Comparison of ENCODE assay signal across 16 cellular contexts in the genomic region with DNA sequence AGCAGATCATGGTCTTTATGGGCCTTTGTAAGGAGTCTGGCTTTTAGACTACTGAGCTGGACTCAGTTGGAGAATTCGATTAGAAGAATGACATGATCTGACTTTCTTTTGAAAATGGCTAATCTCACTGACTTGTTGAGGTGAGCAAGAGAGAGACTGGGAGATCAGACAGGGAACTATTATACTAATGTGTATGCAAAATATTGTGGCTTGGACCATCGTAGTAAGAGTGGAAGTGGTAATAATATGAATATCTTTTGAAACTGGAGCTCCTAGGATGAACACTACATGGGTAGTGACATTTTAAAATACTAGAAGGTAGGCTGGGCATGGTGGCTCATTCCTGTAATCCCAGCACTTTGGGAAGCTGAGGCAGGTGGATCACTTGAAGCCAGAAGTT. TPM values are rescaled to one million over a fixed set of nuclear protein-coding genes. Genes with fewer than 3 reads are reported as not detected.
A peak's percentile ranks its signal among the peaks of the same experiment; 100 is the strongest.
DNase-seq lines count a peak whose midpoint lies in the region; ATAC-seq and TF ChIP-seq lines count a peak whose summit lies in the region.
"Had no signal": no experiment of that assay in that cellular context is flagged by ENCODE, and none has a peak within 500 bp of the region (broad histone marks: within the 10 kb centered on the region; RNA-seq: fewer than 3 reads in every experiment).

No MANE protein-coding gene starts in this region.

- no peak for TF ChIP-seq POLR2A in transverse colon (IDR thresholded peaks at IDR 0.05)

- no peaks in the 10 kb centered on the region for H3K27me3 ChIP-seq in transverse colon

- H3K27ac ChIP-seq in transverse colon, result peak overlapping the region in 3 of 4 donors; percentile 18 to 51 (median 23)

- DNase-seq in activated CD8-positive, alpha-beta T cell treated with anti-CD3 and anti-CD28 coated beads for 36 hours, result no peak
- no peak for DNase-seq in activated CD8-positive, alpha-beta T cell treated with anti-CD3 and anti-CD28 coated beads, Interleukin-2, amount 10 ng/mL, durations not matched to agents 7 days and 5 days
- DNase-seq in T-helper 17 cell, result no peak
- no peak for DNase-seq in memory B cell (ENCODE audit: low spot score in 2 of 2)
- DNase-seq in transverse colon, result no peak
- no peak for DNase-seq in NCI-H2081 treated with DMSO at 0.1 percent for 48 hours (lab: John Stamatoyannopoulos, UW)
- DNase-seq in cerebellar nuclear complex (lab: John Stamatoyannopoulos, UW), result no peak
- DNase-seq: foreskin melanocyte, mesendoderm, NCI-H1694, NCI-H524 treated with DMSO at 0.1 percent for 48 hours, small intestine had no signal

- H3K9me3 ChIP-seq in T-helper 17 cell (ENCODE audit: control insufficient read depth, low read length, poor library complexity, severe bottlenecking) (no peaks in the 10 kb centered on the region), transverse colon (no peaks in the 10 kb centered on the region)

- ATAC-seq in activated CD8-positive, alpha-beta T cell treated with anti-CD3 and anti-CD28 coated beads for 36 hours, result peak; percentile 24
- no peak for ATAC-seq in activated CD8-positive, alpha-beta T cell treated with anti-CD3 and anti-CD28 coated beads, Interleukin-2, amount 10 ng/mL, durations not matched to agents 7 days and 5 days
- ATAC-seq in T-helper 17 cell (no peak), memory B cell (ENCODE audit: low read depth) (no peak), GM18519 (IDR thresholded peaks at IDR 0.05; ENCODE audit: low FRiP score, unreplicated experiment) (no peak)

- H3K4me1 ChIP-seq in transverse colon, result peaks cover 0 to 16% (median 3%) of the 10 kb centered on the region in 4 donors

- TF ChIP-seq CTCF in activated CD8-positive, alpha-beta T cell treated with anti-CD3 and anti-CD28 coated beads for 36 hours (IDR thresholded peaks at IDR 0.05), result no peak
- no peak for TF ChIP-seq CTCF in transverse colon (IDR thresholded peaks at IDR 0.05)

- no peak overlapping the region for H3K27ac Mint-ChIP-seq in activated CD8-positive, alpha-beta T cell treated with anti-CD3 and anti-CD28 coated beads for 36 hours
- no peak overlapping the region for H3K27ac Mint-ChIP-seq in activated CD8-positive, alpha-beta T cell treated with anti-CD3 and anti-CD28 coated beads, Interleukin-2, amount 10 ng/mL, durations not matched to agents 7 days and 5 days
- peak overlapping the region; percentile 0 for H3K27ac Mint-ChIP-seq in T-helper 17 cell
- peak overlapping the region; percentile 22 for H3K27ac Mint-ChIP-seq in memory B cell
- H3K27ac Mint-ChIP-seq: activated naive CD8-positive, alpha-beta T cell; stimulated activated naive CD8-positive, alpha-beta T cell treated with anti-CD3 and anti-CD28 coated beads, Interleukin-15, Interleukin-2, amounts not matched to agents 100 ng/mL and 50 ng/mL, for 24 hours had no signal

- H3K4me1 Mint-ChIP-seq in activated CD8-positive, alpha-beta T cell treated with anti-CD3 and anti-CD28 coated beads for 36 hours (ENCODE audit: low read depth), result peaks cover 31% of the 10 kb centered on the region
- H3K4me1 Mint-ChIP-seq in activated CD8-positive, alpha-beta T cell treated with anti-CD3 and anti-CD28 coated beads, Interleukin-2, amount 10 ng/mL, durations not matched to agents 7 days and 5 days (ENCODE audit: low read depth), result peaks cover 5% of the 10 kb centered on the region
- H3K4me1 Mint-ChIP-seq in T-helper 17 cell (peaks cover 14% of the 10 kb centered on the region), memory B cell (peaks cover 17% of the 10 kb centered on the region)

- no peak overlapping the region for H3K4me3 Mint-ChIP-seq in activated CD8-positive, alpha-beta T cell treated with anti-CD3 and anti-CD28 coated beads for 36 hours
- no peak overlapping the region for H3K4me3 Mint-ChIP-seq in activated CD8-positive, alpha-beta T cell treated with anti-CD3 and anti-CD28 coated beads, Interleukin-2, amount 10 ng/mL, durations not matched to agents 7 days and 5 days
- H3K4me3 Mint-ChIP-seq in T-helper 17 cell, result no peak overlapping the region
- no peak overlapping the region for H3K4me3 Mint-ChIP-seq in memory B cell
- H3K4me3 Mint-ChIP-seq: activated naive CD8-positive, alpha-beta T cell; central memory CD8-positive, alpha-beta T cell; stimulated activated naive CD8-positive, alpha-beta T cell treated with anti-CD3 and anti-CD28 coated beads, Interleukin-15, Interleukin-2, amounts not matched to agents 100 ng/mL and 50 ng/mL, for 24 hours had no signal

- peaks cover 0 to 6% (median 0%) of the 10 kb centered on the region in 4 donors for H3K36me3 ChIP-seq in transverse colon

- intact Hi-C loops in activated CD8-positive, alpha-beta T cell treated with anti-CD3 and anti-CD28 coated beads for 36 hours (cut with micrococcal nuclease), result no loop called here
- intact Hi-C loops in transverse colon (cut with DNase I; ENCODE audit: low total_unique reads), result no loop called here

- H3K4me3 ChIP-seq in transverse colon, result no peak overlapping the region

- TF ChIP-seq EP300 in transverse colon (IDR thresholded peaks at IDR 0.05; ENCODE audit: low read depth), result no peak

- no peaks in the 10 kb centered on the region for H3K27me3 Mint-ChIP-seq in activated CD8-positive, alpha-beta T cell treated with anti-CD3 and anti-CD28 coated beads for 36 hours
- H3K27me3 Mint-ChIP-seq in activated CD8-positive, alpha-beta T cell treated with anti-CD3 and anti-CD28 coated beads, Interleukin-2, amount 10 ng/mL, durations not matched to agents 7 days and 5 days (ENCODE audit: low read depth), result no peaks in the 10 kb centered on the region
- H3K27me3 Mint-ChIP-seq in T-helper 17 cell (no peaks in the 10 kb centered on the region), memory B cell (no peaks in the 10 kb centered on the region)
- H3K27me3 Mint-ChIP-seq: activated naive CD8-positive, alpha-beta T cell; central memory CD8-positive, alpha-beta T cell; stimulated activated naive CD8-positive, alpha-beta T cell treated with anti-CD3 and anti-CD28 coated beads, Interleukin-15, Interleukin-2, amounts not matched to agents 100 ng/mL and 50 ng/mL, for 24 hours had no signal

- CTCF ChIA-PET in activated CD8-positive, alpha-beta T cell treated with anti-CD3 and anti-CD28 coated beads for 36 hours (lab: Charles Lee), result interaction anchor here (1.2 to 1.9 kb wide), 5 partner anchors 9 to 171 kb away, joined by 3 to 5 read pairs (median 3); no protein-coding TSS in a partner anchor
- CTCF ChIA-PET in activated CD8-positive, alpha-beta T cell treated with anti-CD3 and anti-CD28 coated beads, Interleukin-2, amount 10 ng/mL, durations not matched to agents 7 days and 5 days (lab: Charles Lee), result interaction anchor here (1.0 to 1.7 kb wide), 2 partner anchors 30 to 171 kb away, joined by 3 read pairs; no protein-coding TSS in a partner anchor

- in situ Hi-C loops in transverse colon (cut with MboI; ENCODE audit: low pct_ligation_motif_present in 1 of 4, low pct_unique_long_range_greater_than_20kb in 1 of 4, low sequenced_read_pairs in 3 of 4), result no loop called here

- peaks cover 14% of the 10 kb centered on the region for H3K36me3 Mint-ChIP-seq in activated CD8-positive, alpha-beta T cell treated with anti-CD3 and anti-CD28 coated beads for 36 hours (ENCODE audit: low read depth)
- H3K36me3 Mint-ChIP-seq in activated CD8-positive, alpha-beta T cell treated with anti-CD3 and anti-CD28 coated beads, Interleukin-2, amount 10 ng/mL, durations not matched to agents 7 days and 5 days (ENCODE audit: low read depth), result peaks cover 4% of the 10 kb centered on the region
- peaks cover 2% of the 10 kb centered on the region for H3K36me3 Mint-ChIP-seq in T-helper 17 cell (ENCODE audit: low read depth)
- peaks cover 5% of the 10 kb centered on the region for H3K36me3 Mint-ChIP-seq in memory B cell

- WGBS in transverse colon (ENCODE audit: low coverage in 1 of 2), 2 donors, result 82 to 90% methylated on average over 2 of the region's 2 CpGs

- POLR2A ChIA-PET in activated CD8-positive, alpha-beta T cell treated with anti-CD3 and anti-CD28 coated beads for 36 hours (lab: Charles Lee), result no interaction called here
- POLR2A ChIA-PET in activated CD8-positive, alpha-beta T cell treated with anti-CD3 and anti-CD28 coated beads, Interleukin-2, amount 10 ng/mL, durations not matched to agents 7 days and 5 days (lab: Charles Lee), result no interaction called here

- no peaks in the 10 kb centered on the region for H3K9me3 Mint-ChIP-seq in activated CD8-positive, alpha-beta T cell treated with anti-CD3 and anti-CD28 coated beads for 36 hours
- no peaks in the 10 kb centered on the region for H3K9me3 Mint-ChIP-seq in activated CD8-positive, alpha-beta T cell treated with anti-CD3 and anti-CD28 coated beads, Interleukin-2, amount 10 ng/mL, durations not matched to agents 7 days and 5 days (ENCODE audit: insufficient read depth)
- H3K9me3 Mint-ChIP-seq in memory B cell, result no peaks in the 10 kb centered on the region
- H3K9me3 Mint-ChIP-seq: central memory CD8-positive, alpha-beta T cell; stimulated activated naive CD8-positive, alpha-beta T cell treated with anti-CD3 and anti-CD28 coated beads, Interleukin-15, Interleukin-2, amounts not matched to agents 100 ng/mL and 50 ng/mL, for 24 hours had no signal

RNA-seq across cellular contexts. Expression of a gene that starts 56.2 kb away (rescaled TPM):
- 100 to 1,000 TPM; 389 to 403 TPM for total RNA-seq in activated CD8-positive, alpha-beta T cell treated with anti-CD3 and anti-CD28 coated beads for 36 hours
- total RNA-seq in activated CD8-positive, alpha-beta T cell treated with anti-CD3 and anti-CD28 coated beads, Interleukin-2, amount 10 ng/mL, durations not matched to agents 7 days and 5 days, result 100 to 1,000 TPM; 238 to 252 TPM
- 100 to 1,000 TPM; 197 to 229 TPM for total RNA-seq in T-helper 17 cell
- 10 to 100 TPM; 25.4 to 92.7 (median 46.9) TPM for total RNA-seq in transverse colon

RNA-seq across cellular contexts. Expression of a gene that starts 58.8 kb away (rescaled TPM):
- 10 to 100 TPM in 1 of 2 experiments, 1 to 10 TPM in 1; 8.3 to 10.5 TPM for total RNA-seq in activated CD8-positive, alpha-beta T cell treated with anti-CD3 and anti-CD28 coated beads for 36 hours
- 10 to 100 TPM; 13.0 to 13.7 TPM for total RNA-seq in activated CD8-positive, alpha-beta T cell treated with anti-CD3 and anti-CD28 coated beads, Interleukin-2, amount 10 ng/mL, durations not matched to agents 7 days and 5 days
- 10 to 100 TPM; 26.8 to 27.9 TPM for total RNA-seq in T-helper 17 cell
- total RNA-seq in transverse colon, result 10 to 100 TPM; 16.7 to 48.6 (median 25.3) TPM

Comparison
In these comparisons a context has a peak if more than half of its experiments do, and no peak if none do; other contexts are left out.
1. H3K27ac Mint-ChIP-seq: peak in T-helper 17 cell (single experiment) and memory B cell (single experiment); none in activated CD8-positive, alpha-beta T cell treated with anti-CD3 and anti-CD28 coated beads for 36 hours (single experiment) and activated CD8-positive, alpha-beta T cell treated with anti-CD3 and anti-CD28 coated beads, Interleukin-2, amount 10 ng/mL, durations not matched to agents 7 days and 5 days (single experiment).